Comparison of ENCODE assay signal across 7 cellular contexts in genomic region chr1:239785576-239785975, GRCh38.
"Had no signal": no experiment of that assay in that cellular context is flagged by ENCODE, and none has a peak within 500 bp of the region (broad histone marks: within the 10 kb centered on the region; RNA-seq: fewer than 3 reads in every experiment).

No MANE protein-coding gene starts in this region.

- H3K4me3 ChIP-seq: GM12878 had no signal

- ATAC-seq: GM12878 had no signal

- FAIRE-seq: G401.6, GM12878, GM12891, GM18507, GM19239 had no signal

- DNase-seq: GDM1, GF-D8 had no signal
